ENCODE assay signal across 10 cellular contexts in genomic region chr6:108944707-108945685, GRCh38.
DNase-seq lines count a peak whose midpoint lies in the region; ATAC-seq, FAIRE-seq and TF ChIP-seq lines count a peak whose summit lies in the region.
"Had no signal": no experiment of that assay in that cellular context is flagged by ENCODE, and none has a peak within 500 bp of the region (broad histone marks: within the 10 kb centered on the region; RNA-seq: fewer than 3 reads in every experiment).

No MANE protein-coding gene starts in this region.

- intact Hi-C loops in mucosa of descending colon (cut with DNase I, micrococcal nuclease) (loop anchor here in 1 of 2 donors (10.0 kb wide), 1 partner anchor 130 kb away; no protein-coding TSS in a partner anchor), vagina (cut with DNase I) (loop anchor here (10.0 kb wide), 1 partner anchor 60 kb away; no protein-coding TSS in a partner anchor)

- no peaks in the 10 kb centered on the region for H3K36me3 Mint-ChIP-seq in activated naive CD4-positive, alpha-beta T cell treated with anti-CD3 and anti-CD28 coated beads, Interleukin-2, amount 50 U/mL, for 24 hours

- TF ChIP-seq CTCF in mucosa of descending colon (IDR thresholded peaks at IDR 0.05), result no peak
- no peak for TF ChIP-seq CTCF in vagina (IDR thresholded peaks at IDR 0.05)

- H3K4me1 ChIP-seq in mucosa of descending colon (ENCODE audit: low read depth), result peaks cover 6% of the 10 kb centered on the region
- H3K4me1 ChIP-seq in vagina, result peaks cover 85% of the 10 kb centered on the region

- H3K9me3 Mint-ChIP-seq in activated naive CD4-positive, alpha-beta T cell treated with anti-CD3 and anti-CD28 coated beads, Interleukin-2, amount 50 U/mL, for 24 hours, result no peaks in the 10 kb centered on the region

- no peak overlapping the region for H3K4me3 Mint-ChIP-seq in activated naive CD4-positive, alpha-beta T cell treated with anti-CD3 and anti-CD28 coated beads, Interleukin-2, amount 50 U/mL, for 24 hours
- H3K4me3 Mint-ChIP-seq: B cell had no signal

- H3K9me3 ChIP-seq in mucosa of descending colon (no peaks in the 10 kb centered on the region), vagina (no peaks in the 10 kb centered on the region)

- no peak for TF ChIP-seq POLR2A in vagina (IDR thresholded peaks at IDR 0.05)

- no peaks in the 10 kb centered on the region for H3K36me3 ChIP-seq in mucosa of descending colon (ENCODE audit: low read depth)
- H3K36me3 ChIP-seq in vagina, result no peaks in the 10 kb centered on the region

- H3K27ac ChIP-seq in epithelial cell of prostate, result peak overlapping the region; percentile 92
- peak overlapping the region; percentile 89 for H3K27ac ChIP-seq in vagina

- no peak for FAIRE-seq in urothelium cell line (lab: Jason Lieb, UNC)

- H3K27me3 ChIP-seq in vagina, result no peaks in the 10 kb centered on the region

- peak overlapping the region; percentile 26 for H3K27ac Mint-ChIP-seq in activated naive CD4-positive, alpha-beta T cell treated with anti-CD3 and anti-CD28 coated beads, Interleukin-2, amount 50 U/mL, for 24 hours
- H3K27ac Mint-ChIP-seq: B cell had no signal

- H3K4me3 ChIP-seq in mucosa of descending colon (no peak overlapping the region), vagina (peak overlapping the region in 1 of 2 donors; percentile 26)

- peak; percentile 33 for ATAC-seq in mucosa of descending colon
- no peak for ATAC-seq in GM18909 (IDR thresholded peaks at IDR 0.05; ENCODE audit: poor library complexity, unreplicated experiment)

- H3K27me3 Mint-ChIP-seq in activated naive CD4-positive, alpha-beta T cell treated with anti-CD3 and anti-CD28 coated beads, Interleukin-2, amount 50 U/mL, for 24 hours, result no peaks in the 10 kb centered on the region
- H3K27me3 Mint-ChIP-seq: B cell had no signal

- no peak for DNase-seq in activated naive CD4-positive, alpha-beta T cell (lab: John Stamatoyannopoulos, UW)
- DNase-seq in epithelial cell of prostate (ENCODE audit: low read depth, low spot score) (peak; percentile 65), mucosa of descending colon (no peak), vagina (ENCODE audit: extremely low spot score in 2 of 2) (no peak), urothelium cell line (ENCODE audit: low spot score) (no peak), occipital lobe (lab: John Stamatoyannopoulos, UW) (no peak)
- DNase-seq: MM.1S had no signal

- peaks cover 61% of the 10 kb centered on the region for H3K4me1 Mint-ChIP-seq in activated naive CD4-positive, alpha-beta T cell treated with anti-CD3 and anti-CD28 coated beads, Interleukin-2, amount 50 U/mL, for 24 hours
